In the genomic region with DNA sequence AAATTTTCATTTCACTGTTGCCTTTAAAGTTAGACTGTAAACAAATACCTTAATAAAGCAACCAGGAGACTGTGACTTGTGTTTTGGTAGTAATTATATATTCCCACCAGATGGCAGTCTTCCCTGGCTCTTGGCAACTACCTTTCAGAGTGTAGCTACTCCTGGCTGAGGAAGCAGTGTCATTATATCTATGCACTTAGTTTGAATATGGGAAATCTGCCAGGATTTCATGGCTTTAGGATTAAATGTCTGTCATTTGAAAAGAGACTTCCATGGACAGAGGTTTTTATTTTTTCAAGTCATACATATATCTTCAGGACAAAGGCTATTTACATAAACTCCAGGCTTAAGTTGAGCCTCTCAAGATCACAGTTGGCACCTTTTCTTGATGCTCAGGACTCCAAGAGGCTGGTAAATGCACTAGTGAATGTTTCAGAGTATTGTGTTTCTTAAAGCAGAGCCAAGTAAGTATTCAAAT, we compare ENCODE assay signal across 8 cellular contexts.
DNase-seq lines count a peak whose midpoint lies in the region; ATAC-seq and TF ChIP-seq lines count a peak whose summit lies in the region.

No MANE protein-coding gene starts in this region.

- DNase-seq in DMS153 treated with DMSO at 0.1 percent for 48 hours (lab: John Stamatoyannopoulos, UW; ENCODE audit: unreplicated experiment) (peak; percentile 81), NCI-H2196 (lab: John Stamatoyannopoulos, UW; ENCODE audit: unreplicated experiment) (peak; percentile 53), endothelial cell (ENCODE audit: low spot score) (peak; percentile 42), middle frontal gyrus (ENCODE audit: extremely low spot score, low spot score) (peak; percentile 63)
- DNase-seq in effector CD8-positive, alpha-beta T cell (lab: John Stamatoyannopoulos, UW): no peak

- H3K4me1 Mint-ChIP-seq in endothelial cell (ENCODE audit: unreplicated experiment): no peaks in the 10 kb centered on the region

- no peaks in the 10 kb centered on the region for H3K27me3 Mint-ChIP-seq in endothelial cell (ENCODE audit: unreplicated experiment)

- peak; percentile 78 for ATAC-seq in GM19397 (IDR thresholded peaks at IDR 0.05; ENCODE audit: unreplicated experiment)
- ATAC-seq in HG03378 (IDR thresholded peaks at IDR 0.05; ENCODE audit: unreplicated experiment): peak; percentile 98

- H3K36me3 Mint-ChIP-seq in endothelial cell (ENCODE audit: low read depth, unreplicated experiment): no peaks in the 10 kb centered on the region

- H3K9me3 Mint-ChIP-seq in endothelial cell (ENCODE audit: unreplicated experiment): no peaks in the 10 kb centered on the region

- no peak overlapping the region for H3K4me3 Mint-ChIP-seq in endothelial cell (ENCODE audit: unreplicated experiment)

- H3K27ac Mint-ChIP-seq in endothelial cell (ENCODE audit: unreplicated experiment): no peak overlapping the region

- H3K27ac ChIP-seq in VCaP: peak overlapping the region; percentile 11; the same call in 1 of the 2 replicates

- peak; percentile 82 for TF ChIP-seq CTCF in VCaP (conservative IDR thresholded peaks at IDR 0.05)
- peak; percentile 70 for TF ChIP-seq CTCF in endothelial cell (IDR thresholded peaks at IDR 0.05; ENCODE audit: unreplicated experiment)
